7 cellular contexts compared by ENCODE assay signal in genomic region chr4:16225139-16225538, GRCh38. TPM values are rescaled to one million over a fixed set of nuclear protein-coding genes. Genes with fewer than 3 reads are reported as not detected.
DNase-seq lines count a peak whose midpoint lies in the region; ATAC-seq, FAIRE-seq and TF ChIP-seq lines count a peak whose summit lies in the region.

No MANE protein-coding gene starts in this region.

- no peak for TF ChIP-seq POLR2A in endothelial cell of umbilical vein (IDR thresholded peaks at IDR 0.05; ENCODE audit: low read depth, low read length)

- no peak overlapping the region; a peak in 1 of 7 replicates for H3K27ac Mint-ChIP-seq in H9

- WGBS in H9 (ENCODE audit: extremely low coverage, insufficient read length, low lambda C conversion rate) = no CpG with 5 or more reads among the region's 5 CpGs

- no peak overlapping the region for H3K23ac ChIP-seq in H9 (ENCODE audit: insufficient read length, low read depth, low read length)

- H4K5ac ChIP-seq in H9 (ENCODE audit: insufficient read length, low read depth, low read length) = no peak overlapping the region

- H3K4ac ChIP-seq in H9 (ENCODE audit: low read depth, low read length) = no peak overlapping the region

- H3K9ac ChIP-seq in H9 (ENCODE audit: extremely low read depth, insufficient read length, low read length) (no peak overlapping the region), endothelial cell of umbilical vein (replicated peaks; ENCODE audit: extremely low read depth, insufficient read depth, low read length) (peak overlapping the region; percentile 88)

- H3K79me2 ChIP-seq in H9 (ENCODE audit: insufficient read depth, low read length) (peaks cover 2% of the 10 kb centered on the region; the same call in 1 of the 2 replicates), endothelial cell of umbilical vein (ENCODE audit: control insufficient read depth, insufficient read depth, low read length) (peaks cover 28% of the 10 kb centered on the region)

- H3K9me3 ChIP-seq in H9 (ENCODE audit: control insufficient read depth, low read depth, low read length) (no peaks in the 10 kb centered on the region), endothelial cell of umbilical vein (replicated peaks; ENCODE audit: control insufficient read depth, insufficient read depth, low read length) (no peaks in the 10 kb centered on the region), neuron (ENCODE audit: low read length) (no peaks in the 10 kb centered on the region)

- no peak overlapping the region for H3K14ac ChIP-seq in H9 (ENCODE audit: insufficient read depth, low read length)

- no peak overlapping the region for H2BK15ac ChIP-seq in H9 (ENCODE audit: low read depth, low read length)

- intact Hi-C loops in endothelial cell of umbilical vein (cut with micrococcal nuclease) = loop anchor here (10.0 kb wide), 1 partner anchor 570 kb away; the partner anchor contains the start of gene FBXL5

- no peak for FAIRE-seq in endothelial cell of umbilical vein (lab: Jason Lieb, UNC)

- dilution Hi-C loops in endothelial cell of umbilical vein (cut with MboI; ENCODE audit: extremely low pct_ligation_motif_present, low sequenced_read_pairs) = no loop called here

- H2BK20ac ChIP-seq in H9 (ENCODE audit: low read depth, low read length, poor library complexity, severe bottlenecking) = no peak overlapping the region

- H4K20me1 ChIP-seq in H9 (ENCODE audit: control insufficient read depth, insufficient read depth, insufficient read length) (no peaks in the 10 kb centered on the region), endothelial cell of umbilical vein (replicated peaks; ENCODE audit: control insufficient read depth, extremely low read depth, insufficient read depth, low read length) (peaks cover 3% of the 10 kb centered on the region)

- H4K8ac ChIP-seq in H9 (replicated peaks; ENCODE audit: insufficient read length, low read depth, low read length) = no peak overlapping the region

- CTCF ChIA-PET in endothelial cell of umbilical vein (lab: Charles Lee) = interaction anchor here (1.1 to 1.6 kb wide), 3 partner anchors 19 to 39 kb away, joined by 4 to 5 read pairs (median 4); no protein-coding TSS in a partner anchor

- no peak for DNase-seq in H9
- DNase-seq in SIG-M5 treated with dmso at 0.1 percent for 504 hours (lab: John Stamatoyannopoulos, UW; ENCODE audit: unreplicated experiment) = peak; percentile 41
- DNase-seq in endothelial cell of umbilical vein (ENCODE audit: low read depth, low spot score) = peak; percentile 51
- DNase-seq in NCI-H2171 (lab: John Stamatoyannopoulos, UW) = no peak
- DNase-seq in NCI-H774 (lab: John Stamatoyannopoulos, UW) = no peak

- H3K9me1 ChIP-seq in endothelial cell of umbilical vein (replicated peaks; ENCODE audit: control insufficient read depth, extremely low read depth, insufficient read depth, low read length) = no peaks in the 10 kb centered on the region

- POLR2A ChIA-PET in endothelial cell of umbilical vein (lab: Charles Lee) = no interaction called here

- H3K4me3 Mint-ChIP-seq in H9 = peak overlapping the region; percentile 86 to 93

- no peaks in the 10 kb centered on the region for H3K9me3 Mint-ChIP-seq in H9

- ATAC-seq in HG03045 (IDR thresholded peaks at IDR 0.05; ENCODE audit: unreplicated experiment) = no peak

- H3K4me3 ChIP-seq in endothelial cell of umbilical vein (replicated peaks in 1 of 3; ENCODE audit: insufficient read depth in 1 of 3, low read depth in 1 of 3, low read length in 3 of 3) = peak overlapping the region; percentile 92 to 99 (median 99)
- H3K4me3 ChIP-seq in neuron (ENCODE audit: low read length) = peak overlapping the region; percentile 74

- no peak overlapping the region for H2BK5ac ChIP-seq in H9 (ENCODE audit: insufficient read length, low read length)

- no peak overlapping the region for H2AK5ac ChIP-seq in H9 (ENCODE audit: insufficient read length, low read length)

- TSS peak; percentile 33 for BruUV-seq in endothelial cell of umbilical vein (replicated peaks; lab: Mats Ljungman, UMichigan)

- no peak overlapping the region for H3K18ac ChIP-seq in H9 (ENCODE audit: insufficient read length, low read depth, low read length)

- H2BK12ac ChIP-seq in H9 (ENCODE audit: insufficient read length, low read depth, low read length) = no peak overlapping the region

- peaks cover 0 to 2% (median 0%) of the 10 kb centered on the region in 3 experiments; a peak in 2 of 7 replicates for H3K36me3 Mint-ChIP-seq in H9 (ENCODE audit: insufficient read depth in 1 of 3, low read depth in 3 of 3)

- TF ChIP-seq CTCF in H9 (conservative IDR thresholded peaks at IDR 0.05) (no peak), endothelial cell of umbilical vein (IDR thresholded peaks at IDR 0.05; ENCODE audit: extremely low read depth in 1 of 2, insufficient read depth in 1 of 2, low read depth in 1 of 2, low read length in 2 of 2) (no peak)

- peak overlapping the region; percentile 98 for H3K4me2 ChIP-seq in H9 (ENCODE audit: insufficient read depth, insufficient read length, low read length)
- H3K4me2 ChIP-seq in endothelial cell of umbilical vein (ENCODE audit: insufficient read depth, low read length) = peak overlapping the region; percentile 100

- no peak overlapping the region for H4K91ac ChIP-seq in H9 (ENCODE audit: insufficient read length, low read depth, low read length)

- H3K56ac ChIP-seq in H9 (ENCODE audit: insufficient read length, low read depth, low read length) = no peak overlapping the region

- H3K4me1 ChIP-seq in H9 (ENCODE audit: insufficient read depth, low read length) (peaks cover 4% of the 10 kb centered on the region; the same call in 1 of the 2 replicates), endothelial cell of umbilical vein (ENCODE audit: control insufficient read depth, extremely low read depth, insufficient read depth, low read length) (peaks cover 15% of the 10 kb centered on the region), neuron (ENCODE audit: insufficient read depth, low read length) (peaks cover 24% of the 10 kb centered on the region)

- H3K27ac ChIP-seq in H9 (ENCODE audit: insufficient read length, low read depth, low read length) (no peak overlapping the region), endothelial cell of umbilical vein (ENCODE audit: insufficient read depth, low read depth, low read length) (no peak overlapping the region)

- H3K4me1 Mint-ChIP-seq in H9 = peaks cover 28 to 33% of the 10 kb centered on the region in 2 experiments

- no peaks in the 10 kb centered on the region for H3K79me1 ChIP-seq in H9 (ENCODE audit: insufficient read depth, low read depth, low read length, poor library complexity, severe bottlenecking)

- H3K27me3 Mint-ChIP-seq in H9 (ENCODE audit: low read depth) = no peaks in the 10 kb centered on the region

- H3K23me2 ChIP-seq in H9 (ENCODE audit: insufficient read length, low read depth, low read length, poor library complexity, severe bottlenecking) = peaks cover 10% of the 10 kb centered on the region

- no peak overlapping the region for H3T11ph ChIP-seq in H9 (ENCODE audit: low read length)

- no peak overlapping the region for H2AFZ ChIP-seq in H9 (ENCODE audit: low read length)
- no peak overlapping the region for H2AFZ ChIP-seq in endothelial cell of umbilical vein (ENCODE audit: low read depth, low read length)
- no peak overlapping the region for H2AFZ ChIP-seq in neuron (ENCODE audit: low read depth, low read length)

- H2BK120ac ChIP-seq in H9 (ENCODE audit: low read depth, low read length, poor library complexity, severe bottlenecking) = no peak overlapping the region

- no peaks in the 10 kb centered on the region for H3K36me3 ChIP-seq in endothelial cell of umbilical vein (ENCODE audit: control insufficient read depth in 2 of 2, extremely low read depth in 1 of 2, insufficient read depth in 2 of 2, low read length in 2 of 2)
- H3K36me3 ChIP-seq in neuron (ENCODE audit: insufficient read depth, low read length) = no peaks in the 10 kb centered on the region

- H3K27me3 ChIP-seq in H9 (ENCODE audit: insufficient read depth, low read length) (no peaks in the 10 kb centered on the region), endothelial cell of umbilical vein (ENCODE audit: control insufficient read depth in 2 of 2, insufficient read depth in 2 of 2, low read length in 2 of 2) (no peaks in the 10 kb centered on the region), neuron (ENCODE audit: insufficient read depth, low read length) (no peaks in the 10 kb centered on the region)

TF ChIP-seq in endothelial cell of umbilical vein, 7 proteins besides CTCF, POLR2A, EP300 and RAD21:
- no peak for TF ChIP-seq JUN (IDR thresholded peaks at IDR 0.05; ENCODE audit: borderline replicate concordance, insufficient read depth, insufficient read length, low read depth)
- no peak for TF ChIP-seq GATA2 (IDR thresholded peaks at IDR 0.05; ENCODE audit: insufficient read depth, insufficient read length, low read depth, low read length)
- no peak for TF ChIP-seq MYC (IDR thresholded peaks at IDR 0.05; ENCODE audit: low read depth, low read length)
- no peak for TF ChIP-seq MAX (IDR thresholded peaks at IDR 0.05; ENCODE audit: insufficient read depth, insufficient read length)
- no peak for TF ChIP-seq POLR2AphosphoS5 (IDR thresholded peaks at IDR 0.05; ENCODE audit: insufficient read depth, low read depth, low read length)
- no peak for TF ChIP-seq FOS (IDR thresholded peaks at IDR 0.05; ENCODE audit: borderline replicate concordance, insufficient read depth, low read length)
- TF ChIP-seq EZH2 (IDR thresholded peaks at IDR 0.05; ENCODE audit: borderline replicate concordance, low read depth, low read length, severe bottlenecking) = no peak

RNA-seq across cellular contexts. Expression of gene TAPT1, which starts 1.1 kb away (rescaled TPM):
- total RNA-seq in H9 (2021) (9.9 and 11.1 TPM in 2 replicates), endothelial cell of umbilical vein (17.5 and 19.9 TPM in 2 replicates)
- 6.9 and 7.4 TPM in 2 replicates for polyA plus RNA-seq in endothelial cell of umbilical vein
- 6.3 and 7.6 TPM in 2 replicates for polyA plus RNA-seq in endothelial cell of umbilical vein (2011; cell fraction: cytosol; rRNA removed)
- 25.5 and 25.8 TPM in 2 replicates for polyA plus RNA-seq in endothelial cell of umbilical vein (2011; cell fraction: nucleus; rRNA removed)
- 8.6 and 10.2 TPM in 2 replicates for polyA plus RNA-seq in endothelial cell of umbilical vein (2012)
- polyA minus RNA-seq in endothelial cell of umbilical vein = 18.7 and 22.5 TPM in 2 replicates
- polyA minus RNA-seq in endothelial cell of umbilical vein (2011; cell fraction: cytosol; rRNA and poly(A)+ RNA removed) = 8.2 TPM
- 38.3 and 47.6 TPM in 2 replicates for polyA minus RNA-seq in endothelial cell of umbilical vein (2011; cell fraction: nucleus; rRNA and poly(A)+ RNA removed)

Comparison
In these comparisons a context has a peak if more than half of its experiments do, and no peak if none do; other contexts are left out.
1. DNase-seq: peak in SIG-M5 treated with dmso at 0.1 percent for 504 hours (single experiment) and endothelial cell of umbilical vein (single experiment); none in H9 (single experiment), NCI-H2171 (single experiment) and NCI-H774 (single experiment).